Comparison of ENCODE assay signal across 1 cellular context in the genomic region with DNA sequence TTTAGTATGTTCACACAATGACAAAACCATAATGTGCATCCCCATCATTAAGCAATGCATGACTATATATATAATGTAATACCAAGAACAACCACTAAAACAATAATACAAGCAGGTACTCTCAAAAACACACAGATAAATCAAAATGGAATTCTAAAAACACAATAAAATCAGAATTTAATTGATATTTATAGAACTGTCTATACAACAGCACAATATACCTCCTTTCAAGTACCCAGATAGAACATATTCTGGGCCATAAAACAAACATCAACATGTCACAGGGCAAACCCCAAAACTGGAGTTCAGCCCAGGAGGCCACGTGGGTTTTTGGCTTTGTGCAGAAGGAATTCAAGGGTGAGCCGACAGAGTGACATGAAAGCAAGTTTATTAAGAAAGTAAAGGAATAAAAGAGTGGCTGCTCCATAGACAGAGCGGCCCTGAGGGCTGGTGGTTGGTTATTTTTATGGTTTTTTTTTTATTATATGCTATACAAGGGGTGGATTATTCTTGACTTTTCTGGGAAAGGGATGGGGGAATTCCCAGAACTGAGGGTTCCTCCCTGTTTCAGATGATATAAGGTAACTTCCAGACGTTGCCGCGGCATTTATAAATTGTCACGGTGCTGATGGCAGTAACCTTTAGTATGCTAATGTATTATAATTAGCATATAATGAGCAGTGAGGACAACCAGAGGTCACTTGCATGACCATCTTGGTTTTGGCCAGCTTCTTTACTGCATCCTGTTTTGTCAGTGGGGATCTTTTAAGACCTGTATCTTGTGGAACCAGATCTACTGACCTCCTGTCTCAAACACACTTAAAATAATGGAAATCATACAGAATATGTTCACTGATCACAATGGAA.
TF ChIP-seq lines count a peak whose summit lies in the region.

No MANE protein-coding gene starts in this region.

TF ChIP-seq in WTC11, 78 proteins besides CTCF, POLR2A, EP300 and RAD21 (continued from another document):
- TF ChIP-seq TP53 (CRISPR knock-in tag; IDR thresholded peaks at IDR 0.05): no peak
- TF ChIP-seq ZBTB21 (CRISPR knock-in tag; IDR thresholded peaks at IDR 0.05; ENCODE audit: borderline replicate concordance): no peak
- no peak for TF ChIP-seq E2F4 (CRISPR knock-in tag; IDR thresholded peaks at IDR 0.05; ENCODE audit: borderline replicate concordance, low read depth)
- TF ChIP-seq NR1H2 (CRISPR knock-in tag; IDR thresholded peaks at IDR 0.05): no peak
- TF ChIP-seq, protein P1, sequence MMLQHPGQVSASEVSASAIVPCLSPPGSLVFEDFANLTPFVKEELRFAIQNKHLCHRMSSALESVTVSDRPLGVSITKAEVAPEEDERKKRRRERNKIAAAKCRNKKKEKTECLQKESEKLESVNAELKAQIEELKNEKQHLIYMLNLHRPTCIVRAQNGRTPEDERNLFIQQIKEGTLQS (CRISPR knock-in tag; conservative IDR thresholded peaks at IDR 0.05): no peak
- no peak for TF ChIP-seq ZNF671 (CRISPR knock-in tag; IDR thresholded peaks at IDR 0.05)
- TF ChIP-seq ZNF219 (CRISPR knock-in tag; IDR thresholded peaks at IDR 0.05; ENCODE audit: borderline replicate concordance): no peak
- no peak for TF ChIP-seq RELA (CRISPR knock-in tag; IDR thresholded peaks at IDR 0.05; ENCODE audit: borderline replicate concordance)
- TF ChIP-seq ZNF416 (CRISPR knock-in tag; IDR thresholded peaks at IDR 0.05): no peak
- TF ChIP-seq ZNF532 (CRISPR knock-in tag; IDR thresholded peaks at IDR 0.05; ENCODE audit: borderline replicate concordance): no peak
- TF ChIP-seq PRRX2 (CRISPR knock-in tag; IDR thresholded peaks at IDR 0.05): no peak
- TF ChIP-seq, protein P2, sequence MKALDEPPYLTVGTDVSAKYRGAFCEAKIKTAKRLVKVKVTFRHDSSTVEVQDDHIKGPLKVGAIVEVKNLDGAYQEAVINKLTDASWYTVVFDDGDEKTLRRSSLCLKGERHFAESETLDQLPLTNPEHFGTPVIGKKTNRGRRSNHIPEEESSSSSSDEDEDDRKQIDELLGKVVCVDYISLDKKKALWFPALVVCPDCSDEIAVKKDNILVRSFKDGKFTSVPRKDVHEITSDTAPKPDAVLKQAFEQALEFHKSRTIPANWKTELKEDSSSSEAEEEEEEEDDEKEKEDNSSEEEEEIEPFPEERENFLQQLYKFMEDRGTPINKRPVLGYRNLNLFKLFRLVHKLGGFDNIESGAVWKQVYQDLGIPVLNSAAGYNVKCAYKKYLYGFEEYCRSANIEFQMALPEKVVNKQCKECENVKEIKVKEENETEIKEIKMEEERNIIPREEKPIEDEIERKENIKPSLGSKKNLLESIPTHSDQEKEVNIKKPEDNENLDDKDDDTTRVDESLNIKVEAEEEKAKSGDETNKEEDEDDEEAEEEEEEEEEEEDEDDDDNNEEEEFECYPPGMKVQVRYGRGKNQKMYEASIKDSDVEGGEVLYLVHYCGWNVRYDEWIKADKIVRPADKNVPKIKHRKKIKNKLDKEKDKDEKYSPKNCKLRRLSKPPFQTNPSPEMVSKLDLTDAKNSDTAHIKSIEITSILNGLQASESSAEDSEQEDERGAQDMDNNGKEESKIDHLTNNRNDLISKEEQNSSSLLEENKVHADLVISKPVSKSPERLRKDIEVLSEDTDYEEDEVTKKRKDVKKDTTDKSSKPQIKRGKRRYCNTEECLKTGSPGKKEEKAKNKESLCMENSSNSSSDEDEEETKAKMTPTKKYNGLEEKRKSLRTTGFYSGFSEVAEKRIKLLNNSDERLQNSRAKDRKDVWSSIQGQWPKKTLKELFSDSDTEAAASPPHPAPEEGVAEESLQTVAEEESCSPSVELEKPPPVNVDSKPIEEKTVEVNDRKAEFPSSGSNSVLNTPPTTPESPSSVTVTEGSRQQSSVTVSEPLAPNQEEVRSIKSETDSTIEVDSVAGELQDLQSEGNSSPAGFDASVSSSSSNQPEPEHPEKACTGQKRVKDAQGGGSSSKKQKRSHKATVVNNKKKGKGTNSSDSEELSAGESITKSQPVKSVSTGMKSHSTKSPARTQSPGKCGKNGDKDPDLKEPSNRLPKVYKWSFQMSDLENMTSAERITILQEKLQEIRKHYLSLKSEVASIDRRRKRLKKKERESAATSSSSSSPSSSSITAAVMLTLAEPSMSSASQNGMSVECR (CRISPR knock-in tag; IDR thresholded peaks at IDR 0.05; ENCODE audit: borderline replicate concordance): no peak
- TF ChIP-seq, protein P3, sequence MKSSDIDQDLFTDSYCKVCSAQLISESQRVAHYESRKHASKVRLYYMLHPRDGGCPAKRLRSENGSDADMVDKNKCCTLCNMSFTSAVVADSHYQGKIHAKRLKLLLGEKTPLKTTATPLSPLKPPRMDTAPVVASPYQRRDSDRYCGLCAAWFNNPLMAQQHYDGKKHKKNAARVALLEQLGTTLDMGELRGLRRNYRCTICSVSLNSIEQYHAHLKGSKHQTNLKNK (CRISPR knock-in tag; IDR thresholded peaks at IDR 0.05): no peak
- TF ChIP-seq ZNF425 (CRISPR knock-in tag; conservative IDR thresholded peaks at IDR 0.05): no peak
